Comparison of ENCODE assay signal across 10 cellular contexts in the genomic region with DNA sequence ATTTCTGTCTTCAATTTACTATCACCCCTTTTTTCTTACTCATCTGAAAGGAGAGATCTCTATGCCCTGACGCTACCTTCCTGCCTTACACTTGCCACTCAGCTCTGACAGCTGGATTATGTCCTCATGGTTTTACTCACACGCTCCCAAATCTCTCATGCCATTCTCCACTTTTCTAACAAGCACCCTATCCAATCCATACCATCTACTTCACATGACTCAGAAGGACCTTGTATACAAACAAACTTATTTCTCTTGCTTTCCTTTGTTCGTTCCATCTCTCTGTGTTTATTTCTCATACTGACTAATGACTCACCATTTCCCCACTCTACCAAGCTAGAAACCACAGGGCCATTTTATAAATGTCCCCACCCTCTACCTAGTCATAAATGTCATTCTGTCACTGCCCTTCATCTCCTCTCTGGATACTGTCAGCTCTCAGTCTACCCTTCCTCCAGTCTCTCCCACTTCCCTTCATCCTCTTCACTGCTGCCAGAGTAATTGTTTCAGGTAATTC.
DNase-seq lines count a peak whose midpoint lies in the region; ATAC-seq, FAIRE-seq and TF ChIP-seq lines count a peak whose summit lies in the region.
"Had no signal": no experiment of that assay in that cellular context is flagged by ENCODE, and none has a peak within 500 bp of the region (broad histone marks: within the 10 kb centered on the region; RNA-seq: fewer than 3 reads in every experiment).

No MANE protein-coding gene starts in this region.

- DNase-seq in AG04450 (ENCODE audit: low read depth, low spot score) (peak; percentile 10), K562 (ENCODE audit: extremely low read depth in 1 of 4, low spot score in 3 of 4) (no peak), HEK293T (ENCODE audit: extremely low spot score) (no peak), NCI-H510A (lab: John Stamatoyannopoulos, UW) (no peak), mesenteric fat pad (ENCODE audit: low spot score) (no peak), NCI-H2107 treated with DMSO at 0.1 percent for 48 hours (lab: John Stamatoyannopoulos, UW; ENCODE audit: unreplicated experiment) (no peak)
- DNase-seq: NCI-H526 treated with DMSO at 0.1 percent for 48 hours had no signal

- H3K36me3 ChIP-seq in K562 (ENCODE audit: control insufficient read depth, insufficient read depth, low read length), result peaks cover 93% of the 10 kb centered on the region

- H3K4me1 ChIP-seq in K562 (replicated peaks in 1 of 2; ENCODE audit: control insufficient read depth in 2 of 2, insufficient read depth in 2 of 2, low read length in 2 of 2), result no peaks in the 10 kb centered on the region

- POLR2A ChIA-PET in AG04450 (lab: Yijun Ruan, JAX), result no interaction called here
- POLR2A ChIA-PET in K562 (lab: Yijun Ruan, JAX), result no interaction called here
- POLR2A ChIA-PET in HEK293T (lab: Yijun Ruan, JAX), result no interaction called here

- H3K4me3 ChIP-seq in AG04450 (ENCODE audit: low read depth, low read length), result no peak overlapping the region
- H3K4me3 ChIP-seq in K562, result no peak overlapping the region

- no peaks in the 10 kb centered on the region for H3K79me2 ChIP-seq in K562 (ENCODE audit: control insufficient read depth, insufficient read depth, low read length)

- H3K9me3 ChIP-seq in AG04450 (ENCODE audit: control insufficient read depth, insufficient read depth, low read length), result no peaks in the 10 kb centered on the region; the same call in 1 of the 2 replicates
- no peaks in the 10 kb centered on the region for H3K9me3 ChIP-seq in K562 (replicated peaks; ENCODE audit: control insufficient read depth, insufficient read depth, low read depth, low read length)

- TF ChIP-seq CTCF in AG04450 (IDR thresholded peaks at IDR 0.05; ENCODE audit: low read depth, low read length) (no peak), K562 (IDR thresholded peaks at IDR 0.05 in 2 of 3, conservative IDR thresholded peaks at IDR 0.05 in 1 of 3; ENCODE audit: insufficient read depth in 2 of 3, low read depth in 1 of 3, low read length in 3 of 3) (no peak)

- H3K9ac ChIP-seq in K562 (ENCODE audit: insufficient read depth in 1 of 2, low read depth in 2 of 2, low read length in 2 of 2), result no peak overlapping the region

- TF ChIP-seq RAD21 in K562 (CRISPR knock-in tag; conservative IDR thresholded peaks at IDR 0.05 in 1 of 2, IDR thresholded peaks at IDR 0.05 in 1 of 2), result no peak

- H3K27me3 ChIP-seq in AG04450 (ENCODE audit: control insufficient read depth, insufficient read depth, low read length) (no peaks in the 10 kb centered on the region), K562 (ENCODE audit: control insufficient read depth in 2 of 2, insufficient read depth in 2 of 2, low read length in 2 of 2) (no peaks in the 10 kb centered on the region)

- WGBS in K562 (ENCODE audit: insufficient coverage, low coverage, missing lambda C conversion rate), result 82% methylated on average over 3 of the region's 3 CpGs

- in situ Hi-C loops in K562 (cut with MboI), result loop anchor here (25.0 kb wide), 1 partner anchor 1459 kb away; the partner anchor contains the start of gene PLPP3

- no peaks in the 10 kb centered on the region for H3K9me1 ChIP-seq in K562 (ENCODE audit: control insufficient read depth, insufficient read depth, low read length)

- no peak for TF ChIP-seq POLR2A in K562 (conservative IDR thresholded peaks at IDR 0.05)

- H4K20me1 ChIP-seq in K562 (replicated peaks; ENCODE audit: control insufficient read depth, insufficient read depth, low read length), result no peaks in the 10 kb centered on the region

- H3K27ac ChIP-seq in AG04450 (ENCODE audit: low read depth, low read length) (peak overlapping the region; percentile 21), K562 (ENCODE audit: extremely low read depth, low read depth, low read length) (no peak overlapping the region)

- intact Hi-C loops in K562 (cut with micrococcal nuclease), result no loop called here

- CTCF ChIA-PET in AG04450 (lab: Charles Lee), result interaction anchor here (3.5 kb wide), 1 partner anchor 150 kb away, joined by 9 read pairs; no protein-coding TSS in a partner anchor
- CTCF ChIA-PET in K562 (lab: Yijun Ruan, JAX; ENCODE audit: low intra/inter-chr PET ratio), result no interaction called here
- CTCF ChIA-PET in HEK293T (lab: Yijun Ruan, JAX), result interaction anchor here (0.6 kb wide), 1 partner anchor 400 kb away, joined by 3 read pairs; no protein-coding TSS in a partner anchor

- ATAC-seq in GM18873 (IDR thresholded peaks at IDR 0.05; ENCODE audit: low FRiP score, unreplicated experiment) (peak; percentile 50), HG03439 (IDR thresholded peaks at IDR 0.05; ENCODE audit: unreplicated experiment) (peak; percentile 74), K562 (no peak)

- H2AFZ ChIP-seq in K562 (ENCODE audit: low read depth, low read length), result no peak overlapping the region

- H3K4me2 ChIP-seq in K562 (ENCODE audit: insufficient read depth, low read length), result no peak overlapping the region

- FAIRE-seq in K562 (lab: Jason Lieb, UNC), result no peak
- FAIRE-seq: colon had no signal

- TF ChIP-seq EP300 in K562 (IDR thresholded peaks at IDR 0.05; ENCODE audit: low read length), result no peak

- BruUV-seq in K562 (replicated peaks; lab: Mats Ljungman, UMichigan), result no TSS peak

TF ChIP-seq in K562, 482 proteins besides CTCF, POLR2A, EP300 and RAD21:
- TF ChIP-seq FOSL1 (tag; conservative IDR thresholded peaks at IDR 0.05), result peak; percentile 37; the same call in 1 of the 2 replicates
- no peak for TF ChIP-seq GABPB1 (CRISPR knock-in tag; IDR thresholded peaks at IDR 0.05)

TF ChIP-seq in HEK293T, 16 proteins besides CTCF, POLR2A, EP300 and RAD21:
- TF ChIP-seq BHLHE40 (IDR thresholded peaks at IDR 0.05; ENCODE audit: borderline replicate concordance), result no peak
- no peak for TF ChIP-seq CTBP1 (IDR thresholded peaks at IDR 0.05; ENCODE audit: borderline replicate concordance)
- no peak for TF ChIP-seq SUZ12 (IDR thresholded peaks at IDR 0.05)
- no peak for TF ChIP-seq ZNF384 (IDR thresholded peaks at IDR 0.05)
- no peak for TF ChIP-seq HDGF (IDR thresholded peaks at IDR 0.05; ENCODE audit: borderline replicate concordance)
- no peak for TF ChIP-seq ELF4 (IDR thresholded peaks at IDR 0.05)
- TF ChIP-seq FOXM1 (IDR thresholded peaks at IDR 0.05; ENCODE audit: borderline replicate concordance), result no peak
- no peak for TF ChIP-seq ARNT (IDR thresholded peaks at IDR 0.05)
- no peak for TF ChIP-seq FOXK2 (IDR thresholded peaks at IDR 0.05)
- TF ChIP-seq SP1 (IDR thresholded peaks at IDR 0.05), result no peak
- no peak for TF ChIP-seq LEF1 (IDR thresholded peaks at IDR 0.05; ENCODE audit: borderline replicate concordance)
- TF ChIP-seq, protein P1, sequence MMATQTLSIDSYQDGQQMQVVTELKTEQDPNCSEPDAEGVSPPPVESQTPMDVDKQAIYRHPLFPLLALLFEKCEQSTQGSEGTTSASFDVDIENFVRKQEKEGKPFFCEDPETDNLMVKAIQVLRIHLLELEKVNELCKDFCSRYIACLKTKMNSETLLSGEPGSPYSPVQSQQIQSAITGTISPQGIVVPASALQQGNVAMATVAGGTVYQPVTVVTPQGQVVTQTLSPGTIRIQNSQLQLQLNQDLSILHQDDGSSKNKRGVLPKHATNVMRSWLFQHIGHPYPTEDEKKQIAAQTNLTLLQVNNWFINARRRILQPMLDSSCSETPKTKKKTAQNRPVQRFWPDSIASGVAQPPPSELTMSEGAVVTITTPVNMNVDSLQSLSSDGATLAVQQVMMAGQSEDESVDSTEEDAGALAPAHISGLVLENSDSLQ (IDR thresholded peaks at IDR 0.05), result no peak
- no peak for TF ChIP-seq FOXA1 (IDR thresholded peaks at IDR 0.05)
- TF ChIP-seq L3MBTL2 (conservative IDR thresholded peaks at IDR 0.05), result no peak
- TF ChIP-seq TARDBP (IDR thresholded peaks at IDR 0.05), result no peak
